Comparison of ENCODE assay signal across 1 cellular context in the genomic region with DNA sequence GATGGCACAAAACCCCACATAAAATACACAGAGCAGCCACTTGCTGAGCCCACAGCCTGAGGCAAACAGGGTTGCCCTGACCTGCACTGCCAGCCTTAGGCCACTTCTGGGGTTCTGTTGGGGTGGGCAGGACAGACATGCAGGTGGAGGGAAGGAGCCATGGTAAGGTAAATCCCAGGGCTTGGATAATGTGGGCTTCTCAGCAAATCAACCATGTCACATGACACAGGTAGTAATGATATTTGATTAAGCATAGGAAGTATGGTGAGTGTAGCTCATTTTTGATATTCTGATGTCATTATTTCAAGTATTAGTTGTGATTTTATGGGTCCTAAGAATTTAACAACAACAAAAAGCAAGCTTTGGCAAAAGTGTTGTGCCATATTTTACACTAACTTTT.
A peak's percentile ranks its signal among the peaks of the same experiment; 100 is the strongest.
TF ChIP-seq lines count a peak whose summit lies in the region.

No MANE protein-coding gene starts in this region.

TF ChIP-seq in K562, 482 proteins besides CTCF, POLR2A, EP300 and RAD21:
- TF ChIP-seq PTRF (tag; IDR thresholded peaks at IDR 0.05) = no peak
- TF ChIP-seq STAT5A (IDR thresholded peaks at IDR 0.05; ENCODE audit: borderline replicate concordance, low read length) = no peak
- TF ChIP-seq, protein P1, sequence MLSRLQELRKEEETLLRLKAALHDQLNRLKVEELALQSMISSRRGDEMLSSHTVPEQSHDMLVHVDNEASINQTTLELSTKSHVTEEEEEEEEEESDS (CRISPR knock-in tag; IDR thresholded peaks at IDR 0.05) = no peak
- TF ChIP-seq ZNF133 (CRISPR knock-in tag; IDR thresholded peaks at IDR 0.05) = no peak
- TF ChIP-seq TFE3 (CRISPR knock-in tag; IDR thresholded peaks at IDR 0.05) = peak; percentile 57
- TF ChIP-seq KLF1 (tag; IDR thresholded peaks at IDR 0.05) = no peak
